In genomic region chr16:65869261-65869660, GRCh38 we compare ENCODE assay signal across 6 cellular contexts.
"Had no signal": no experiment of that assay in that cellular context is flagged by ENCODE, and none has a peak within 500 bp of the region (broad histone marks: within the 10 kb centered on the region; RNA-seq: fewer than 3 reads in every experiment).

No MANE protein-coding gene starts in this region.

- H3K4me2 ChIP-seq: GM23338 had no signal

- H3K4me1 Mint-ChIP-seq: GM23338, H9, IgD-negative memory B cell had no signal

- H3K36me3 Mint-ChIP-seq: IgD-negative memory B cell had no signal

- H3K27ac ChIP-seq: HL-60 had no signal

- H3K4me3 ChIP-seq: GM23338 had no signal

- DNase-seq: H9, HCEC 1CT, KG1 had no signal

- H3K27ac Mint-ChIP-seq: GM23338, H9, IgD-negative memory B cell had no signal

- H3K4me3 Mint-ChIP-seq: GM23338, H9 had no signal

- H3K27me3 Mint-ChIP-seq: IgD-negative memory B cell had no signal
